ENCODE assay signal across 22 cellular contexts in the genomic region with DNA sequence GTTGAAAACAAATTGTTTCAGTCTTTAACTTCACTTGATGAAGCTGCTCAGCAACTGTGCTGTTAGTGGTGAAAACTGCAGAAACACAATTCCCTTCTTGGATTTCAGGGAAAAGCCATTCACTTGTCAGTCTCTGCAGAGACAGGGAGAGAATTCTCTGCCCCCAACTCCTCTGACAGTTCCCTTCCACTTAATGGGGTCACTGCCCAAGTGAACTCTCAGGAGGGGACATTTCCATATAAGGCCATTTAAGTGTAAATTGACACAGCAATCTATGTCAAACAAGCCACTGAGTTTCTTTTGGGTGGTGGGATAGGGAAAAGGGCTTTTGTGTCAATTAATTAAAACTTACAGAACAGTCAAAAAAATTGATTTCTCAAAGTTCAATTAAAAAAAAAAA. TPM values are rescaled to one million over a fixed set of nuclear protein-coding genes. Genes with fewer than 3 reads are reported as not detected.
"Had no signal": no experiment of that assay in that cellular context is flagged by ENCODE, and none has a peak within 500 bp of the region (broad histone marks: within the 10 kb centered on the region; RNA-seq: fewer than 3 reads in every experiment).

No MANE protein-coding gene starts in this region.

- H3K27me3 ChIP-seq: left lung, neutrophil, pancreas, right atrium auricular region, sigmoid colon, stomach, thyroid gland, vagina had no signal

- ATAC-seq: effector memory CD8-positive, alpha-beta T cell; left lung; mucosa of descending colon; naive thymus-derived CD4-positive, alpha-beta T cell; pancreas; stimulated activated effector memory CD8-positive, alpha-beta T cell treated with anti-CD3 and anti-CD28 coated beads, Interleukin-12 subunit alpha, Interleukin-12 subunit beta, amount 100 ng/mL, for 72 hours had no signal

- DNase-seq: cortex of kidney; effector memory CD8-positive, alpha-beta T cell; kidney; left lung; mesenchymal stem cell; mucosa of descending colon; naive thymus-derived CD4-positive, alpha-beta T cell; pancreas; sigmoid colon; stimulated activated CD4-positive, alpha-beta T cell treated with anti-CD3 and anti-CD28 coated beads, Interleukin-2, amount 100 ng/mL, for 24 hours; stimulated activated CD4-positive, alpha-beta T cell treated with anti-CD3 and anti-CD28 coated beads, Interleukin-4, amount 100 ng/mL, for 24 hours; stimulated activated naive CD4-positive, alpha-beta T cell treated with Interleukin-2 at 50 U/mL for 16 hours; stomach; thyroid gland; trophoblast cell had no signal

- H3K4me3 Mint-ChIP-seq: effector memory CD8-positive, alpha-beta T cell; mesothelial cell of epicardium; naive thymus-derived CD4-positive, alpha-beta T cell; nephron; stimulated activated effector memory CD8-positive, alpha-beta T cell treated with anti-CD3 and anti-CD28 coated beads, Interleukin-12 subunit alpha, Interleukin-12 subunit beta, amount 100 ng/mL, for 72 hours had no signal

- H3K9me3 ChIP-seq: left lung, mucosa of descending colon, neutrophil, pancreas, prostate gland, right atrium auricular region, sigmoid colon, stomach, thyroid gland, vagina had no signal

- H3K4me1 Mint-ChIP-seq: mesothelial cell of epicardium; naive thymus-derived CD4-positive, alpha-beta T cell; nephron; stimulated activated effector memory CD8-positive, alpha-beta T cell treated with anti-CD3 and anti-CD28 coated beads, Interleukin-12 subunit alpha, Interleukin-12 subunit beta, amount 100 ng/mL, for 72 hours had no signal

- H3K4me3 ChIP-seq: left lung, mucosa of descending colon, pancreas, prostate gland, right atrium auricular region, sigmoid colon, stomach, thyroid gland, vagina had no signal

- H3K4me1 ChIP-seq: left lung, pancreas, prostate gland, right atrium auricular region, sigmoid colon, stomach, thyroid gland, vagina had no signal

- H3K27ac ChIP-seq: left lung, neutrophil, pancreas, prostate gland, right atrium auricular region, sigmoid colon, stomach, thyroid gland, vagina had no signal

- H3K27ac Mint-ChIP-seq: effector memory CD8-positive, alpha-beta T cell; mesothelial cell of epicardium; nephron; stimulated activated effector memory CD8-positive, alpha-beta T cell treated with anti-CD3 and anti-CD28 coated beads, Interleukin-12 subunit alpha, Interleukin-12 subunit beta, amount 100 ng/mL, for 72 hours had no signal

- H3K27me3 Mint-ChIP-seq: effector memory CD8-positive, alpha-beta T cell; naive thymus-derived CD4-positive, alpha-beta T cell had no signal

- H3K9me3 Mint-ChIP-seq: effector memory CD8-positive, alpha-beta T cell; mesothelial cell of epicardium; nephron; stimulated activated effector memory CD8-positive, alpha-beta T cell treated with anti-CD3 and anti-CD28 coated beads, Interleukin-12 subunit alpha, Interleukin-12 subunit beta, amount 100 ng/mL, for 72 hours had no signal

RNA-seq across cellular contexts. Expression of a gene that starts 51.4 kb away (rescaled TPM):
- total RNA-seq: mesothelial cell of epicardium; naive thymus-derived CD4-positive, alpha-beta T cell had no signal
- polyA plus RNA-seq: naive thymus-derived CD4-positive, alpha-beta T cell had no signal
